19 cellular contexts compared by ENCODE assay signal in genomic region chr9:17742065-17742464, GRCh38.
DNase-seq lines count a peak whose midpoint lies in the region; ATAC-seq, FAIRE-seq and TF ChIP-seq lines count a peak whose summit lies in the region.
"Had no signal": no experiment of that assay in that cellular context is flagged by ENCODE, and none has a peak within 500 bp of the region (broad histone marks: within the 10 kb centered on the region; RNA-seq: fewer than 3 reads in every experiment).

No MANE protein-coding gene starts in this region.

- H3K4me2 ChIP-seq in SK-N-SH: no peak overlapping the region

- H2AFZ ChIP-seq in SK-N-SH (ENCODE audit: low read depth): no peak overlapping the region

- ATAC-seq in SK-N-SH treated with all-trans-retinoic acid at 6 μM for 48 hours: no peak
- no peak for ATAC-seq in foreskin keratinocyte
- ATAC-seq in lower lobe of right lung: no peak
- ATAC-seq: stimulated activated effector memory CD8-positive, alpha-beta T cell treated with anti-CD3 and anti-CD28 coated beads, Interleukin-12 subunit alpha, Interleukin-12 subunit beta, amount 100 ng/mL, for 72 hours; T-cell had no signal

- CTCF ChIA-PET in SK-N-SH (lab: Yijun Ruan, JAX): no interaction called here

- WGBS in SK-N-SH (ENCODE audit: low lambda C conversion rate): 13% methylated on average over 3 of the region's 3 CpGs

- intact Hi-C loops in lower lobe of right lung (cut with DNase I): no loop called here
- intact Hi-C loops in left ventricle myocardium inferior (cut with micrococcal nuclease): no loop called here

- H3K27ac ChIP-seq in SK-N-SH (ENCODE audit: low read depth in 2 of 2, low read length in 1 of 2) (no peak overlapping the region), foreskin keratinocyte (no peak overlapping the region), lower lobe of right lung (no peak overlapping the region), left ventricle myocardium inferior (replicated peaks) (no peak overlapping the region)
- H3K27ac ChIP-seq: vagina had no signal

- H3K4me1 ChIP-seq in SK-N-SH (ENCODE audit: control insufficient read depth in 1 of 2, insufficient read depth in 2 of 2, low read depth in 1 of 2, low read length in 1 of 2) (no peaks in the 10 kb centered on the region), foreskin keratinocyte (no peaks in the 10 kb centered on the region), lower lobe of right lung (no peaks in the 10 kb centered on the region), left ventricle myocardium inferior (no peaks in the 10 kb centered on the region)
- H3K4me1 ChIP-seq: vagina had no signal

- H3K9ac ChIP-seq in SK-N-SH: no peak overlapping the region

- DNase-seq in SK-N-SH: no peak
- peak; percentile 55 for DNase-seq in NCI-H524 treated with DMSO at 0.1 percent for 48 hours (lab: John Stamatoyannopoulos, UW)
- DNase-seq in foreskin keratinocyte: peak in 1 of 2 donors; percentile 1
- DNase-seq in urothelium cell line (ENCODE audit: low spot score): peak; percentile 10
- DNase-seq in lower lobe of right lung: no peak
- DNase-seq in left ventricle myocardium inferior: no peak
- no peak for DNase-seq in progenitor cell of endocrine pancreas (ENCODE audit: low spot score, unreplicated experiment)
- DNase-seq: activated effector memory CD4-positive, alpha-beta T cell treated with Interleukin-2 at 50 U/mL for 16 hours; effector CD8-positive, alpha-beta T cell; mesenchymal stem cell; NCI-H1092 treated with DMSO at 0.1 percent for 48 hours; posterior cingulate gyrus; T-cell had no signal

- H3K4me1 Mint-ChIP-seq in progenitor cell of endocrine pancreas (ENCODE audit: low read depth): no peaks in the 10 kb centered on the region
- H3K4me1 Mint-ChIP-seq: brain; stimulated activated effector memory CD8-positive, alpha-beta T cell treated with anti-CD3 and anti-CD28 coated beads, Interleukin-12 subunit alpha, Interleukin-12 subunit beta, amount 100 ng/mL, for 72 hours; T-cell had no signal

- no peaks in the 10 kb centered on the region for H3K9me2 ChIP-seq in SK-N-SH

- H3K27me3 Mint-ChIP-seq in progenitor cell of endocrine pancreas: peaks cover 3% of the 10 kb centered on the region
- H3K27me3 Mint-ChIP-seq: brain, T-cell had no signal

- H3K4me3 ChIP-seq in SK-N-SH (ENCODE audit: low read depth in 2 of 2, low read length in 1 of 2) (no peak overlapping the region), lower lobe of right lung (no peak overlapping the region), left ventricle myocardium inferior (no peak overlapping the region)
- H3K4me3 ChIP-seq: vagina had no signal

- no peak for FAIRE-seq in urothelium cell line (lab: Jason Lieb, UNC)
- FAIRE-seq: G401.6, GM18507 had no signal

- no peaks in the 10 kb centered on the region for H3K36me3 ChIP-seq in SK-N-SH (replicated peaks in 1 of 2; ENCODE audit: control insufficient read depth in 1 of 2, insufficient read depth in 2 of 2, low read length in 1 of 2)
- H3K36me3 ChIP-seq in lower lobe of right lung: no peaks in the 10 kb centered on the region
- no peaks in the 10 kb centered on the region for H3K36me3 ChIP-seq in left ventricle myocardium inferior
- H3K36me3 ChIP-seq: vagina had no signal

- no peak overlapping the region for H3K4me3 Mint-ChIP-seq in progenitor cell of endocrine pancreas (ENCODE audit: low read depth)
- H3K4me3 Mint-ChIP-seq: stimulated activated effector memory CD8-positive, alpha-beta T cell treated with anti-CD3 and anti-CD28 coated beads, Interleukin-12 subunit alpha, Interleukin-12 subunit beta, amount 100 ng/mL, for 72 hours; T-cell had no signal

- H3K36me3 Mint-ChIP-seq in progenitor cell of endocrine pancreas (ENCODE audit: insufficient read depth): no peaks in the 10 kb centered on the region
- H3K36me3 Mint-ChIP-seq: brain; stimulated activated effector memory CD8-positive, alpha-beta T cell treated with anti-CD3 and anti-CD28 coated beads, Interleukin-12 subunit alpha, Interleukin-12 subunit beta, amount 100 ng/mL, for 72 hours; T-cell had no signal

- H3K9me3 ChIP-seq in SK-N-SH (no peaks in the 10 kb centered on the region), lower lobe of right lung (no peaks in the 10 kb centered on the region), left ventricle myocardium inferior (replicated peaks) (no peaks in the 10 kb centered on the region)
- H3K9me3 ChIP-seq: vagina had no signal

- H3K27ac Mint-ChIP-seq in progenitor cell of endocrine pancreas: no peak overlapping the region
- H3K27ac Mint-ChIP-seq: stimulated activated effector memory CD8-positive, alpha-beta T cell treated with anti-CD3 and anti-CD28 coated beads, Interleukin-12 subunit alpha, Interleukin-12 subunit beta, amount 100 ng/mL, for 72 hours; T-cell had no signal

- no peak for TF ChIP-seq RAD21 in SK-N-SH (IDR thresholded peaks at IDR 0.05; ENCODE audit: low read length)

- TF ChIP-seq EP300 in SK-N-SH (IDR thresholded peaks at IDR 0.05; ENCODE audit: borderline replicate concordance in 1 of 2, low read depth in 1 of 2, low read length in 1 of 2): no peak

- no peaks in the 10 kb centered on the region for H3F3A ChIP-seq in SK-N-SH (replicated peaks; ENCODE audit: insufficient read depth)

- no peaks in the 10 kb centered on the region for H3K9me3 Mint-ChIP-seq in progenitor cell of endocrine pancreas (ENCODE audit: low read depth)
- H3K9me3 Mint-ChIP-seq: brain had no signal

- no peaks in the 10 kb centered on the region for H3K79me2 ChIP-seq in SK-N-SH (ENCODE audit: insufficient read depth)

- no peaks in the 10 kb centered on the region for H4K20me1 ChIP-seq in SK-N-SH (ENCODE audit: insufficient read depth)

- POLR2A ChIA-PET in SK-N-SH (lab: Yijun Ruan, JAX): no interaction called here

- no peaks in the 10 kb centered on the region for H3K27me3 ChIP-seq in SK-N-SH (ENCODE audit: insufficient read depth)
- H3K27me3 ChIP-seq in foreskin keratinocyte: no peaks in the 10 kb centered on the region
- H3K27me3 ChIP-seq in lower lobe of right lung (ENCODE audit: low read depth): no peaks in the 10 kb centered on the region
- H3K27me3 ChIP-seq in left ventricle myocardium inferior (ENCODE audit: low read depth): no peaks in the 10 kb centered on the region
- H3K27me3 ChIP-seq: vagina had no signal

- TF ChIP-seq CTCF in SK-N-SH (IDR thresholded peaks at IDR 0.05) (peak; percentile 24; the same call in 1 of the 2 replicates), foreskin keratinocyte (conservative IDR thresholded peaks at IDR 0.05) (peak; percentile 18), lower lobe of right lung (IDR thresholded peaks at IDR 0.05) (no peak), left ventricle myocardium inferior (IDR thresholded peaks at IDR 0.05; ENCODE audit: borderline replicate concordance) (no peak), progenitor cell of endocrine pancreas (IDR thresholded peaks at IDR 0.05; ENCODE audit: unreplicated experiment) (no peak)

TF ChIP-seq in SK-N-SH, 30 proteins besides CTCF, POLR2A, EP300 and RAD21 (continues in another document):
- no peak for TF ChIP-seq REST (IDR thresholded peaks at IDR 0.05; ENCODE audit: low read depth, low read length)
- no peak for TF ChIP-seq RCOR1 (IDR thresholded peaks at IDR 0.05; ENCODE audit: low read length)

TF ChIP-seq in SK-N-SH treated with all-trans-retinoic acid at 6 μM for 48 hours, 23 proteins besides CTCF, POLR2A, EP300 and RAD21:
- TF ChIP-seq, protein P1, sequence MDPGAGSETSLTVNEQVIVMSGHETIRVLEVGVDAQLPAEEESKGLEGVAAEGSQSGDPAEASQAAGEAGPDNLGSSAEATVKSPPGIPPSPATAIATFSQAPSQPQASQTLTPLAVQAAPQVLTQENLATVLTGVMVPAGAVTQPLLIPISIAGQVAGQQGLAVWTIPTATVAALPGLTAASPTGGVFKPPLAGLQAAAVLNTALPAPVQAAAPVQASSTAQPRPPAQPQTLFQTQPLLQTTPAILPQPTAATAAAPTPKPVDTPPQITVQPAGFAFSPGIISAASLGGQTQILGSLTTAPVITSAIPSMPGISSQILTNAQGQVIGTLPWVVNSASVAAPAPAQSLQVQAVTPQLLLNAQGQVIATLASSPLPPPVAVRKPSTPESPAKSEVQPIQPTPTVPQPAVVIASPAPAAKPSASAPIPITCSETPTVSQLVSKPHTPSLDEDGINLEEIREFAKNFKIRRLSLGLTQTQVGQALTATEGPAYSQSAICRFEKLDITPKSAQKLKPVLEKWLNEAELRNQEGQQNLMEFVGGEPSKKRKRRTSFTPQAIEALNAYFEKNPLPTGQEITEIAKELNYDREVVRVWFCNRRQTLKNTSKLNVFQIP (CRISPR knock-in tag; IDR thresholded peaks at IDR 0.05; ENCODE audit: borderline replicate concordance, low read depth): no peak
- TF ChIP-seq CSDC2 (CRISPR knock-in tag; IDR thresholded peaks at IDR 0.05) (no peak), ZNF565 (CRISPR knock-in tag; conservative IDR thresholded peaks at IDR 0.05; ENCODE audit: low read depth) (no peak), TOX (CRISPR knock-in tag; IDR thresholded peaks at IDR 0.05; ENCODE audit: borderline replicate concordance) (no peak), ISL1 (CRISPR knock-in tag; IDR thresholded peaks at IDR 0.05) (no peak), RARB (CRISPR knock-in tag; IDR thresholded peaks at IDR 0.05) (no peak)
TF ChIP-seq in SK-N-SH treated with all-trans-retinoic acid at 6 μM for 48 hours: peak in this region for 0.

Comparison
In these comparisons a context has a peak if more than half of its experiments do, and no peak if none do; other contexts are left out.
1. DNase-seq: peak in NCI-H524 treated with DMSO at 0.1 percent for 48 hours (single experiment) and urothelium cell line (single experiment); none in SK-N-SH (single experiment), lower lobe of right lung (single experiment), left ventricle myocardium inferior (single experiment) and progenitor cell of endocrine pancreas (single experiment).
2. CTCF ChIP-seq: peak in SK-N-SH (single experiment) and foreskin keratinocyte (single experiment); none in lower lobe of right lung (single experiment), left ventricle myocardium inferior (single experiment) and progenitor cell of endocrine pancreas (single experiment).